Comparison of ENCODE assay signal across 1 cellular context in the genomic region with DNA sequence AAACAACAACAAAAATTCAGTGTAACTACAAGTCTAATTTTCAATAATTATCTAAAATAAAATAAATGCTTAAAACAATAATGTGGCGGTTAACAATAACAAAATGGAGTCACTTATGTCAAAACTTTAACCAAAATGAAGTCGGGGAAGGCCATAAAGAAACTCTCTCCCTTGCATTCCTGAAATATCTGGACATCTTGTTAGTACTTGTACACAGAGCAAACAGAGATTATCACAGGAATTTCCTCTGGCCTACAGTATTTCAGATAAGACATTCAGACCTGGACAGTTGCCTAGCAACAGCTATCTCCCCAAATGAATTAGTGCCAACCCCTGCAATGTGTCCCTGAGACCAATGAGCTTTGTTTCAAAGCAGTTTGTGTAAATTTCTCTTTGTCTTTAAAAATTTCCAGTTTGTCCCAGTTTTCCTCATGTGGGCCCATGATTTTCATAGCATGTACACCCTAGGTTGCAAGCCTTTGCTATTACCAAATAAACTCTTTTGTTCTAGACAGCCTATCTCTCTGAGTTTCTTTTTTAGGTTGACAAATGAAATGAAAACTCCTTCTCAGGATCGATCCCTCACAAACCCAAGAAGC.
TF ChIP-seq lines count a peak whose summit lies in the region.

No MANE protein-coding gene starts in this region.

TF ChIP-seq in HepG2, 621 proteins besides CTCF, POLR2A, EP300 and RAD21 (continued from another document and continues in another):
- TF ChIP-seq, protein P1, sequence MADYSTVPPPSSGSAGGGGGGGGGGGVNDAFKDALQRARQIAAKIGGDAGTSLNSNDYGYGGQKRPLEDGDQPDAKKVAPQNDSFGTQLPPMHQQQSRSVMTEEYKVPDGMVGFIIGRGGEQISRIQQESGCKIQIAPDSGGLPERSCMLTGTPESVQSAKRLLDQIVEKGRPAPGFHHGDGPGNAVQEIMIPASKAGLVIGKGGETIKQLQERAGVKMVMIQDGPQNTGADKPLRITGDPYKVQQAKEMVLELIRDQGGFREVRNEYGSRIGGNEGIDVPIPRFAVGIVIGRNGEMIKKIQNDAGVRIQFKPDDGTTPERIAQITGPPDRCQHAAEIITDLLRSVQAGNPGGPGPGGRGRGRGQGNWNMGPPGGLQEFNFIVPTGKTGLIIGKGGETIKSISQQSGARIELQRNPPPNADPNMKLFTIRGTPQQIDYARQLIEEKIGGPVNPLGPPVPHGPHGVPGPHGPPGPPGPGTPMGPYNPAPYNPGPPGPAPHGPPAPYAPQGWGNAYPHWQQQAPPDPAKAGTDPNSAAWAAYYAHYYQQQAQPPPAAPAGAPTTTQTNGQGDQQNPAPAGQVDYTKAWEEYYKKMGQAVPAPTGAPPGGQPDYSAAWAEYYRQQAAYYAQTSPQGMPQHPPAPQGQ (CRISPR knock-in tag; IDR thresholded peaks at IDR 0.05; ENCODE audit: borderline replicate concordance), result no peak
- TF ChIP-seq SOX13 (IDR thresholded peaks at IDR 0.05) (peak; percentile 74; the same call in 1 of the 2 replicates), SOX13 (CRISPR knock-in tag; conservative IDR thresholded peaks at IDR 0.05 in 1 of 2, IDR thresholded peaks at IDR 0.05 in 1 of 2) (peak; percentile 95 to 98; a peak in 3 of 4 replicates), KLF12 (CRISPR knock-in tag; IDR thresholded peaks at IDR 0.05; ENCODE audit: borderline replicate concordance) (no peak), KDM5A (IDR thresholded peaks at IDR 0.05; ENCODE audit: borderline replicate concordance, low read length) (peak; percentile 27; the same call in 1 of the 2 replicates), FOXO4 (CRISPR knock-in tag; conservative IDR thresholded peaks at IDR 0.05) (0 out of 2 replicates have a peak, but pooled peaks have one; percentile 45), ZSCAN30 (CRISPR knock-in tag; IDR thresholded peaks at IDR 0.05) (no peak), ZNF224 (CRISPR knock-in tag; IDR thresholded peaks at IDR 0.05) (no peak), ZBTB7A (CRISPR knock-in tag; IDR thresholded peaks at IDR 0.05) (no peak), MXI1 (IDR thresholded peaks at IDR 0.05; ENCODE audit: borderline replicate concordance, low read depth, low read length) (peak; percentile 41; the same call in 1 of the 3 replicates), JUN (CRISPR knock-in tag; IDR thresholded peaks at IDR 0.05) (no peak), TAF15 (IDR thresholded peaks at IDR 0.05; ENCODE audit: low read depth, low read length, poor library complexity, severe bottlenecking) (no peak), MTF1 (CRISPR knock-in tag; IDR thresholded peaks at IDR 0.05) (no peak), SP5 (CRISPR knock-in tag; IDR thresholded peaks at IDR 0.05; ENCODE audit: borderline replicate concordance, low read depth) (no peak), ZNF263 (CRISPR knock-in tag; IDR thresholded peaks at IDR 0.05) (no peak), DNMT3B (CRISPR knock-in tag; conservative IDR thresholded peaks at IDR 0.05) (no peak), PRMT3 (CRISPR knock-in tag; IDR thresholded peaks at IDR 0.05; ENCODE audit: borderline replicate concordance, low read depth) (no peak), FOSL2 (CRISPR knock-in tag; IDR thresholded peaks at IDR 0.05) (no peak), RELA (CRISPR knock-in tag; IDR thresholded peaks at IDR 0.05) (0 out of 2 replicates have a peak, but pooled peaks have one; percentile 64), HIVEP1 (CRISPR knock-in tag; IDR thresholded peaks at IDR 0.05) (no peak), SNAPC4 (CRISPR knock-in tag; IDR thresholded peaks at IDR 0.05) (no peak), FOXC1 (CRISPR knock-in tag; IDR thresholded peaks at IDR 0.05; ENCODE audit: borderline replicate concordance) (no peak), ZBTB26 (CRISPR knock-in tag; IDR thresholded peaks at IDR 0.05; ENCODE audit: borderline replicate concordance) (no peak), MBNL3 (CRISPR knock-in tag; conservative IDR thresholded peaks at IDR 0.05) (peak; percentile 100), HMG20A (CRISPR knock-in tag; IDR thresholded peaks at IDR 0.05; ENCODE audit: borderline replicate concordance) (peak; percentile 65), MED1 (CRISPR knock-in tag; IDR thresholded peaks at IDR 0.05) (peak; percentile 82), ZNF619 (CRISPR knock-in tag; IDR thresholded peaks at IDR 0.05) (no peak), ZNF207 (IDR thresholded peaks at IDR 0.05; ENCODE audit: borderline replicate concordance) (no peak), NRL (CRISPR knock-in tag; IDR thresholded peaks at IDR 0.05; ENCODE audit: borderline replicate concordance) (no peak), MATR3 (CRISPR knock-in tag; IDR thresholded peaks at IDR 0.05) (no peak), EZH2 (conservative IDR thresholded peaks at IDR 0.05; ENCODE audit: low read depth, low read length) (no peak), CBX5 (CRISPR knock-in tag; IDR thresholded peaks at IDR 0.05; ENCODE audit: borderline replicate concordance) (no peak), ZNF713 (CRISPR knock-in tag; IDR thresholded peaks at IDR 0.05) (no peak), ZNF232 (CRISPR knock-in tag; IDR thresholded peaks at IDR 0.05; ENCODE audit: borderline replicate concordance) (no peak), SATB2 (CRISPR knock-in tag; IDR thresholded peaks at IDR 0.05) (no peak; the same call in 1 of the 2 replicates), ZNF790 (CRISPR knock-in tag; IDR thresholded peaks at IDR 0.05; ENCODE audit: borderline replicate concordance) (no peak), ZNF280B (CRISPR knock-in tag; IDR thresholded peaks at IDR 0.05; ENCODE audit: borderline replicate concordance) (no peak)
- TF ChIP-seq, protein P2, sequence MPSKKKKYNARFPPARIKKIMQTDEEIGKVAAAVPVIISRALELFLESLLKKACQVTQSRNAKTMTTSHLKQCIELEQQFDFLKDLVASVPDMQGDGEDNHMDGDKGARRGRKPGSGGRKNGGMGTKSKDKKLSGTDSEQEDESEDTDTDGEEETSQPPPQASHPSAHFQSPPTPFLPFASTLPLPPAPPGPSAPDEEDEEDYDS (CRISPR knock-in tag; IDR thresholded peaks at IDR 0.05), result peak; percentile 12; the same call in 1 of the 2 replicates
- TF ChIP-seq, protein P3, sequence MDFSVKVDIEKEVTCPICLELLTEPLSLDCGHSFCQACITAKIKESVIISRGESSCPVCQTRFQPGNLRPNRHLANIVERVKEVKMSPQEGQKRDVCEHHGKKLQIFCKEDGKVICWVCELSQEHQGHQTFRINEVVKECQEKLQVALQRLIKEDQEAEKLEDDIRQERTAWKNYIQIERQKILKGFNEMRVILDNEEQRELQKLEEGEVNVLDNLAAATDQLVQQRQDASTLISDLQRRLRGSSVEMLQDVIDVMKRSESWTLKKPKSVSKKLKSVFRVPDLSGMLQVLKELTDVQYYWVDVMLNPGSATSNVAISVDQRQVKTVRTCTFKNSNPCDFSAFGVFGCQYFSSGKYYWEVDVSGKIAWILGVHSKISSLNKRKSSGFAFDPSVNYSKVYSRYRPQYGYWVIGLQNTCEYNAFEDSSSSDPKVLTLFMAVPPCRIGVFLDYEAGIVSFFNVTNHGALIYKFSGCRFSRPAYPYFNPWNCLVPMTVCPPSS (IDR thresholded peaks at IDR 0.05), result no peak
- TF ChIP-seq, protein P4, sequence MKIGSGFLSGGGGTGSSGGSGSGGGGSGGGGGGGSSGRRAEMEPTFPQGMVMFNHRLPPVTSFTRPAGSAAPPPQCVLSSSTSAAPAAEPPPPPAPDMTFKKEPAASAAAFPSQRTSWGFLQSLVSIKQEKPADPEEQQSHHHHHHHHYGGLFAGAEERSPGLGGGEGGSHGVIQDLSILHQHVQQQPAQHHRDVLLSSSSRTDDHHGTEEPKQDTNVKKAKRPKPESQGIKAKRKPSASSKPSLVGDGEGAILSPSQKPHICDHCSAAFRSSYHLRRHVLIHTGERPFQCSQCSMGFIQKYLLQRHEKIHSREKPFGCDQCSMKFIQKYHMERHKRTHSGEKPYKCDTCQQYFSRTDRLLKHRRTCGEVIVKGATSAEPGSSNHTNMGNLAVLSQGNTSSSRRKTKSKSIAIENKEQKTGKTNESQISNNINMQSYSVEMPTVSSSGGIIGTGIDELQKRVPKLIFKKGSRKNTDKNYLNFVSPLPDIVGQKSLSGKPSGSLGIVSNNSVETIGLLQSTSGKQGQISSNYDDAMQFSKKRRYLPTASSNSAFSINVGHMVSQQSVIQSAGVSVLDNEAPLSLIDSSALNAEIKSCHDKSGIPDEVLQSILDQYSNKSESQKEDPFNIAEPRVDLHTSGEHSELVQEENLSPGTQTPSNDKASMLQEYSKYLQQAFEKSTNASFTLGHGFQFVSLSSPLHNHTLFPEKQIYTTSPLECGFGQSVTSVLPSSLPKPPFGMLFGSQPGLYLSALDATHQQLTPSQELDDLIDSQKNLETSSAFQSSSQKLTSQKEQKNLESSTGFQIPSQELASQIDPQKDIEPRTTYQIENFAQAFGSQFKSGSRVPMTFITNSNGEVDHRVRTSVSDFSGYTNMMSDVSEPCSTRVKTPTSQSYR (CRISPR knock-in tag; IDR thresholded peaks at IDR 0.05; ENCODE audit: borderline replicate concordance), result 0 out of 2 replicates have a peak, but pooled peaks have one; percentile 13
- TF ChIP-seq, protein P5, sequence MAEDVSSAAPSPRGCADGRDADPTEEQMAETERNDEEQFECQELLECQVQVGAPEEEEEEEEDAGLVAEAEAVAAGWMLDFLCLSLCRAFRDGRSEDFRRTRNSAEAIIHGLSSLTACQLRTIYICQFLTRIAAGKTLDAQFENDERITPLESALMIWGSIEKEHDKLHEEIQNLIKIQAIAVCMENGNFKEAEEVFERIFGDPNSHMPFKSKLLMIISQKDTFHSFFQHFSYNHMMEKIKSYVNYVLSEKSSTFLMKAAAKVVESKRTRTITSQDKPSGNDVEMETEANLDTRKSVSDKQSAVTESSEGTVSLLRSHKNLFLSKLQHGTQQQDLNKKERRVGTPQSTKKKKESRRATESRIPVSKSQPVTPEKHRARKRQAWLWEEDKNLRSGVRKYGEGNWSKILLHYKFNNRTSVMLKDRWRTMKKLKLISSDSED (CRISPR knock-in tag; IDR thresholded peaks at IDR 0.05), result no peak
- TF ChIP-seq, protein P6, sequence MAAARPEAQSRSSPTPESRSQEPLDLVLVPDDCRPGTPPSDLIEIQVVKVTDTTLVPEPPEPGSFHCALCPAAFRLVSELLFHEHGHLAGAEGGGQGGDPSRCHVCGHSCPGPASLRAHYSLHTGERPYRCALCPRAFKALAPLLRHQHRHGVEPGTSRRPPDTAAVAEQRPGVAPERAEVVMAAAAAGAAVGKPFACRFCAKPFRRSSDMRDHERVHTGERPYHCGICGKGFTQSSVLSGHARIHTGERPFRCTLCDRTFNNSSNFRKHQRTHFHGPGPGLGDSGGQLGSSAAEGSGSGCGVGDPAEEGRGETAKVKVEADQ (CRISPR knock-in tag; IDR thresholded peaks at IDR 0.05; ENCODE audit: borderline replicate concordance), result no peak
